14 cellular contexts compared by ENCODE assay signal in the genomic region with DNA sequence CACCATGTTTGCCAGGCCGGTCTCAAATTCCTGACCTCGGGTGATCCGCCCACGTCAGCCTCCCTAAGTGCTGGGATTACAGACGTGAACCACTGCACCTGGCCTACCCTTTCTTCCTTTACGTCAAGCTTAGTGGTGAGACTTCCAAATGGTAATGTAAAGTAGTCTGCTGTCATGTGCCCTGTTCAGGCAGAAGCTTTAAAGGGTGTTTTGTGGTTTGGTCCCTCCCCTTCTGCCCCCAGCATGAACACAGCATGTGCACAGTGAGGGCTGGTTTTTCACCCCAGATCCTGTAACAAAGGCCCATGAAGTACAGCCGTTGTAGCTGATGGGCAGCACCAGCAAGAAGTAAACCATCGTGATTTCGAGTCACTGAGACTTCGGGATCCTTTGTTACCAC. TPM values are rescaled to one million over a fixed set of nuclear protein-coding genes. Genes with fewer than 3 reads are reported as not detected.
A peak's percentile ranks its signal among the peaks of the same experiment; 100 is the strongest.
DNase-seq lines count a peak whose midpoint lies in the region; ATAC-seq and TF ChIP-seq lines count a peak whose summit lies in the region.
"Had no signal": no experiment of that assay in that cellular context is flagged by ENCODE, and none has a peak within 500 bp of the region (broad histone marks: within the 10 kb centered on the region; RNA-seq: fewer than 3 reads in every experiment).

No MANE protein-coding gene starts in this region.

- peak overlapping the region; percentile 17 for H3K27ac Mint-ChIP-seq in activated CD4-positive, alpha-beta T cell treated with anti-CD3 and anti-CD28 coated beads, Interleukin-2, amount 10 ng/mL, durations not matched to agents 24 days and 14 days
- no peak overlapping the region for H3K27ac Mint-ChIP-seq in activated T-helper 17 cell treated with anti-CD3 and anti-CD28 coated beads, Interleukin-2, amount 50 U/mL, for 72 hours
- H3K27ac Mint-ChIP-seq in nephron, result peak overlapping the region in 1 of 3 experiments; percentile 28
- H3K27ac Mint-ChIP-seq: T-helper 17 cell had no signal

- peak overlapping the region; percentile 38 for H3K27ac ChIP-seq in KOPT-K1 (ENCODE audit: low read depth, low read length, poor library complexity, severe bottlenecking)
- no peak overlapping the region for H3K27ac ChIP-seq in body of pancreas
- H3K27ac ChIP-seq: A549, lower lobe of right lung had no signal

- TF ChIP-seq POLR2A in body of pancreas (IDR thresholded peaks at IDR 0.05), result no peak

- H3K4me3 ChIP-seq in body of pancreas, result no peak overlapping the region
- H3K4me3 ChIP-seq: A549, lower lobe of right lung had no signal

- H3K9me3 Mint-ChIP-seq in activated CD4-positive, alpha-beta T cell treated with anti-CD3 and anti-CD28 coated beads, Interleukin-2, amount 10 ng/mL, durations not matched to agents 24 days and 14 days, result no peaks in the 10 kb centered on the region
- no peaks in the 10 kb centered on the region for H3K9me3 Mint-ChIP-seq in activated T-helper 17 cell treated with anti-CD3 and anti-CD28 coated beads, Interleukin-2, amount 50 U/mL, for 72 hours
- H3K9me3 Mint-ChIP-seq in nephron, result no peaks in the 10 kb centered on the region

- ATAC-seq in activated T-helper 17 cell treated with anti-CD3 and anti-CD28 coated beads, Interleukin-2, amount 50 U/mL, for 72 hours (replicated peaks), result no peak
- no peak for ATAC-seq in body of pancreas
- ATAC-seq: A549, lower lobe of right lung, T-helper 17 cell had no signal

- intact Hi-C loops in activated CD4-positive, alpha-beta T cell treated with anti-CD3 and anti-CD28 coated beads, Interleukin-2, amount 10 ng/mL, durations not matched to agents 24 days and 14 days (cut with micrococcal nuclease), result loop anchor here (5.0 kb wide), 2 partner anchors 173 to 332 kb away; a partner anchor contains a TSS
- intact Hi-C loops in body of pancreas (cut with DNase I), result no loop called here

- H3K4me1 Mint-ChIP-seq in activated CD4-positive, alpha-beta T cell treated with anti-CD3 and anti-CD28 coated beads, Interleukin-2, amount 10 ng/mL, durations not matched to agents 24 days and 14 days, result peaks cover 19% of the 10 kb centered on the region
- H3K4me1 Mint-ChIP-seq in activated T-helper 17 cell treated with anti-CD3 and anti-CD28 coated beads, Interleukin-2, amount 50 U/mL, for 72 hours, result no peaks in the 10 kb centered on the region
- H3K4me1 Mint-ChIP-seq in nephron, result peaks cover 13% of the 10 kb centered on the region

- 71 to 73% methylated on average over 10 of the region's 10 CpGs for WGBS in body of pancreas, 2 donors

- peaks cover 34% of the 10 kb centered on the region for H3K36me3 Mint-ChIP-seq in activated CD4-positive, alpha-beta T cell treated with anti-CD3 and anti-CD28 coated beads, Interleukin-2, amount 10 ng/mL, durations not matched to agents 24 days and 14 days (ENCODE audit: low read depth)
- H3K36me3 Mint-ChIP-seq in activated T-helper 17 cell treated with anti-CD3 and anti-CD28 coated beads, Interleukin-2, amount 50 U/mL, for 72 hours (ENCODE audit: low read depth), result peaks cover 70% of the 10 kb centered on the region
- peaks cover 22% of the 10 kb centered on the region for H3K36me3 Mint-ChIP-seq in nephron (ENCODE audit: low read depth)

- H3K27me3 ChIP-seq in body of pancreas, result no peaks in the 10 kb centered on the region

- DNase-seq in activated CD4-positive, alpha-beta T cell treated with anti-CD3 and anti-CD28 coated beads, Interleukin-2, amount 10 ng/mL, durations not matched to agents 24 days and 14 days, result no peak
- no peak for DNase-seq in activated CD4-positive, alpha-beta T cell treated with anti-CD3 and anti-CD28 coated beads, Interleukin-2, amount 50 U/mL, for 4 hours
- DNase-seq in NCI-H2107 (lab: John Stamatoyannopoulos, UW), result no peak
- no peak for DNase-seq in body of pancreas
- DNase-seq in SHP77 treated with DMSO at 0.1 percent for 48 hours (lab: John Stamatoyannopoulos, UW), result no peak
- DNase-seq: COR-L47, lower lobe of right lung, NCI-H1417, NCI-H446, T-helper 17 cell had no signal

- H3K36me3 ChIP-seq in KOPT-K1 (ENCODE audit: insufficient read depth, low read length), result peaks cover 56% of the 10 kb centered on the region
- peaks cover 0 to 1% of the 10 kb centered on the region in 2 donors for H3K36me3 ChIP-seq in body of pancreas (replicated peaks in 1 of 2; ENCODE audit: insufficient read depth in 1 of 2, low read depth in 2 of 2)

- H3K4me1 ChIP-seq in body of pancreas, result peaks cover 23% of the 10 kb centered on the region

- TF ChIP-seq CTCF in nephron (IDR thresholded peaks at IDR 0.05; ENCODE audit: unreplicated experiment in 3 of 3) (no peak), body of pancreas (IDR thresholded peaks at IDR 0.05) (no peak)

- H3K9me3 ChIP-seq in KOPT-K1 (ENCODE audit: insufficient read depth, low read length, poor library complexity, severe bottlenecking) (no peaks in the 10 kb centered on the region), body of pancreas (no peaks in the 10 kb centered on the region)
- H3K9me3 ChIP-seq: A549, lower lobe of right lung had no signal

- H3K4me3 Mint-ChIP-seq in activated CD4-positive, alpha-beta T cell treated with anti-CD3 and anti-CD28 coated beads, Interleukin-2, amount 10 ng/mL, durations not matched to agents 24 days and 14 days, result peak overlapping the region; percentile 49
- H3K4me3 Mint-ChIP-seq in activated T-helper 17 cell treated with anti-CD3 and anti-CD28 coated beads, Interleukin-2, amount 50 U/mL, for 72 hours, result peak overlapping the region; percentile 90
- H3K4me3 Mint-ChIP-seq in nephron, result peak overlapping the region; percentile 63 to 70 (median 66)

- no peaks in the 10 kb centered on the region for H3K27me3 Mint-ChIP-seq in activated CD4-positive, alpha-beta T cell treated with anti-CD3 and anti-CD28 coated beads, Interleukin-2, amount 10 ng/mL, durations not matched to agents 24 days and 14 days
- no peaks in the 10 kb centered on the region for H3K27me3 Mint-ChIP-seq in activated T-helper 17 cell treated with anti-CD3 and anti-CD28 coated beads, Interleukin-2, amount 50 U/mL, for 72 hours
- no peaks in the 10 kb centered on the region for H3K27me3 Mint-ChIP-seq in nephron (ENCODE audit: low read depth)
- H3K27me3 Mint-ChIP-seq: T-helper 17 cell had no signal

RNA-seq across cellular contexts. Expression of a gene that starts 2.7 kb away (rescaled TPM):
- total RNA-seq in activated CD4-positive, alpha-beta T cell treated with anti-CD3 and anti-CD28 coated beads, Interleukin-2, amount 10 ng/mL, durations not matched to agents 24 days and 14 days, result 110 and 111 TPM in 2 replicates
- 100 to 1,000 TPM in 1 of 2 donors, 10 to 100 TPM in 1; 55.5 to 107 TPM for total RNA-seq in activated T-helper 17 cell treated with anti-CD3 and anti-CD28 coated beads, Interleukin-2, amount 50 U/mL, for 72 hours
- 10 to 100 TPM in 1 of 2 donors, 1 to 10 TPM in 1; 5.7 to 12.5 TPM for total RNA-seq in body of pancreas

RNA-seq across cellular contexts. Expression of a gene that starts 12.5 kb away (rescaled TPM):
- total RNA-seq in activated CD4-positive, alpha-beta T cell treated with anti-CD3 and anti-CD28 coated beads, Interleukin-2, amount 10 ng/mL, durations not matched to agents 24 days and 14 days, result 51.3 and 55.3 TPM in 2 replicates
- 10 to 100 TPM; 43.5 to 52.3 TPM for total RNA-seq in activated T-helper 17 cell treated with anti-CD3 and anti-CD28 coated beads, Interleukin-2, amount 50 U/mL, for 72 hours
- total RNA-seq in body of pancreas, result 10 to 100 TPM; 28.5 to 89.0 TPM

RNA-seq across cellular contexts. Expression of a gene that starts 45.1 kb away (rescaled TPM):
- total RNA-seq in activated CD4-positive, alpha-beta T cell treated with anti-CD3 and anti-CD28 coated beads, Interleukin-2, amount 10 ng/mL, durations not matched to agents 24 days and 14 days, result 34.2 and 40.4 TPM in 2 replicates
- 10 to 100 TPM; 16.0 to 32.7 TPM for total RNA-seq in activated T-helper 17 cell treated with anti-CD3 and anti-CD28 coated beads, Interleukin-2, amount 50 U/mL, for 72 hours
- 10 to 100 TPM; 27.0 to 42.5 TPM for total RNA-seq in body of pancreas

RNA-seq across cellular contexts. Expression of a gene that starts 51.8 kb away (rescaled TPM):
- total RNA-seq in activated CD4-positive, alpha-beta T cell treated with anti-CD3 and anti-CD28 coated beads, Interleukin-2, amount 10 ng/mL, durations not matched to agents 24 days and 14 days, result 109 and 115 TPM in 2 replicates
- 10 to 100 TPM; 88.3 to 91.3 TPM for total RNA-seq in activated T-helper 17 cell treated with anti-CD3 and anti-CD28 coated beads, Interleukin-2, amount 50 U/mL, for 72 hours
- 10 to 100 TPM; 27.5 to 54.4 TPM for total RNA-seq in body of pancreas

RNA-seq across cellular contexts. Expression of a gene that starts 52.3 kb away (rescaled TPM):
- 62.0 and 63.9 TPM in 2 replicates for total RNA-seq in activated CD4-positive, alpha-beta T cell treated with anti-CD3 and anti-CD28 coated beads, Interleukin-2, amount 10 ng/mL, durations not matched to agents 24 days and 14 days
- total RNA-seq in activated T-helper 17 cell treated with anti-CD3 and anti-CD28 coated beads, Interleukin-2, amount 50 U/mL, for 72 hours, result 10 to 100 TPM; 35.0 to 42.5 TPM
- total RNA-seq in body of pancreas, result 10 to 100 TPM; 44.4 to 59.0 TPM
